In the genomic region with DNA sequence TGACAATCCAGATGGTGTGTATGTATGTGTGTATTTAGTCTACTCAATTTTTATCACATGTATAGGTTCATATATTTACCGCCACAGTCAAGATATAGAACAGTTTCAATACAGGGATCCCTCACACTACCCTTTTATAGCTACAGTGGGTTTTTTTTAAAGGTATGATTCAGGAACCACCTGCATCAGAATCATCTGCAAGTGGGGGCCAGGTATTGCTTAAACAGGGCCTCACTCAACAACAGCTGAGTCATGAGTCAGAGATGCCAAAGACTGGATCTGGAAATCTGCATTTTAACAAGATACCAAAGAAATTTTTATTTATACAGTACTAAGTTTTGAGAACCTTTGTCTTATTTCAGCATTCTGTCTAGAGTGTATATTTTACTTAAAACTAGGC, we compare ENCODE assay signal across 17 cellular contexts.
DNase-seq lines count a peak whose midpoint lies in the region; ATAC-seq, FAIRE-seq and TF ChIP-seq lines count a peak whose summit lies in the region.
"Had no signal": no experiment of that assay in that cellular context is flagged by ENCODE, and none has a peak within 500 bp of the region (broad histone marks: within the 10 kb centered on the region; RNA-seq: fewer than 3 reads in every experiment).

No MANE protein-coding gene starts in this region.

- no peak for TF ChIP-seq CTCF in bronchial epithelial cell (IDR thresholded peaks at IDR 0.05; ENCODE audit: insufficient read depth, low read length, severe bottlenecking)
- no peak for TF ChIP-seq CTCF in keratinocyte (optimal IDR thresholded peaks at IDR 0.05 in 1 of 3, IDR thresholded peaks at IDR 0.05 in 1 of 3, conservative IDR thresholded peaks at IDR 0.05 in 1 of 3; ENCODE audit: extremely low read depth in 1 of 3, insufficient read depth in 2 of 3, low read length in 3 of 3)

- no peaks in the 10 kb centered on the region for H3K27me3 ChIP-seq in ACC112 (ENCODE audit: insufficient read depth, low read length)
- H3K27me3 ChIP-seq in bronchial epithelial cell (ENCODE audit: control insufficient read depth, insufficient read depth, low read length), result no peaks in the 10 kb centered on the region
- H3K27me3 ChIP-seq in keratinocyte (ENCODE audit: control insufficient read depth, extremely low read depth, insufficient read depth, low read length), result no peaks in the 10 kb centered on the region

- H3K27ac ChIP-seq in ACC112 (ENCODE audit: low read depth, low read length) (peak overlapping the region; percentile 18; the same call in 1 of the 2 replicates), keratinocyte (ENCODE audit: control insufficient read depth, insufficient read depth, low read length) (no peak overlapping the region)
- H3K27ac ChIP-seq: C4-2B, HL-60 had no signal

- no peaks in the 10 kb centered on the region for H4K20me1 ChIP-seq in keratinocyte (ENCODE audit: control insufficient read depth, extremely low read depth, insufficient read depth, low read length)

- H3K9me1 ChIP-seq in keratinocyte (ENCODE audit: control insufficient read depth, extremely low read depth, insufficient read depth, low read length), result no peaks in the 10 kb centered on the region

- peaks cover 38% of the 10 kb centered on the region for H3K4me1 ChIP-seq in ACC112 (ENCODE audit: control insufficient read depth, insufficient read depth, low read length, unreplicated experiment)
- peaks cover 11% of the 10 kb centered on the region for H3K4me1 ChIP-seq in keratinocyte (ENCODE audit: control insufficient read depth, extremely low read depth, insufficient read depth, low read length)

- FAIRE-seq in bronchial epithelial cell (lab: Jason Lieb, UNC), result no peak
- no peak for FAIRE-seq in keratinocyte (lab: Jason Lieb, UNC)
- FAIRE-seq: G401.6 had no signal

- H3K4me3 ChIP-seq in ACC112 (ENCODE audit: low read depth, low read length) (no peak overlapping the region), bronchial epithelial cell (ENCODE audit: low read depth, low read length) (no peak overlapping the region), keratinocyte (ENCODE audit: control insufficient read depth in 2 of 3, extremely low read depth in 1 of 3, insufficient read depth in 2 of 3, low read depth in 1 of 3, low read length in 3 of 3) (no peak overlapping the region)

- H3K9me3 ChIP-seq in keratinocyte (ENCODE audit: control insufficient read depth, low read depth, low read length), result no peaks in the 10 kb centered on the region

- dilution Hi-C loops in keratinocyte (cut with MboI; ENCODE audit: extremely low pct_ligation_motif_present, low sequenced_read_pairs), result no loop called here

- H3K9ac ChIP-seq in keratinocyte (ENCODE audit: control insufficient read depth, extremely low read depth, insufficient read depth, low read length), result no peak overlapping the region

- no peak for ATAC-seq in GM18868 (IDR thresholded peaks at IDR 0.05; ENCODE audit: unreplicated experiment)

- H3K36me3 ChIP-seq in ACC112 (ENCODE audit: insufficient read depth, low read length) (no peaks in the 10 kb centered on the region), bronchial epithelial cell (ENCODE audit: control insufficient read depth, insufficient read depth, low read length) (no peaks in the 10 kb centered on the region), keratinocyte (ENCODE audit: control insufficient read depth in 2 of 2, extremely low read depth in 1 of 2, insufficient read depth in 2 of 2, low read length in 2 of 2) (no peaks in the 10 kb centered on the region)

- no peak overlapping the region for H2AFZ ChIP-seq in ACC112 (ENCODE audit: low read length, unreplicated experiment)
- H2AFZ ChIP-seq in keratinocyte (ENCODE audit: control insufficient read depth, low read length), result no peak overlapping the region

- H3K79me2 ChIP-seq in ACC112 (ENCODE audit: control insufficient read depth, insufficient read depth, low read length, unreplicated experiment), result no peaks in the 10 kb centered on the region
- H3K79me2 ChIP-seq in keratinocyte (ENCODE audit: control insufficient read depth, insufficient read depth, low read length), result no peaks in the 10 kb centered on the region

- DNase-seq in HT1080 (ENCODE audit: low read depth) (peak; percentile 20), bronchial epithelial cell (ENCODE audit: low read depth) (peak; percentile 90), keratinocyte (ENCODE audit: low read depth, low spot score) (peak; percentile 4), NCI-H2196 treated with DMSO at 0.1 percent for 48 hours (lab: John Stamatoyannopoulos, UW; ENCODE audit: unreplicated experiment) (no peak)
- DNase-seq in stimulated activated CD4-positive, alpha-beta T cell treated with anti-CD3 and anti-CD28 coated beads, Interleukin-2, amount 100 ng/mL, for 24 hours, result no peak
- DNase-seq: H9, Kasumi-1, NCI-H1092 treated with DMSO at 0.1 percent for 48 hours, NCI-H2081 treated with DMSO at 0.1 percent for 48 hours, NCI-H510A, NCI-H748 treated with DMSO at 0.1 percent for 48 hours, RPMI8226 had no signal

- no peak overlapping the region for H3K4me2 ChIP-seq in keratinocyte (ENCODE audit: control insufficient read depth, extremely low read depth, insufficient read depth, low read depth, low read length)

Comparison
In these comparisons a context has a peak if more than half of its experiments do, and no peak if none do; other contexts are left out.
1. DNase-seq: peak in HT1080 (single experiment), bronchial epithelial cell (single experiment) and keratinocyte (single experiment); none in NCI-H2196 treated with DMSO at 0.1 percent for 48 hours (single experiment) and stimulated activated CD4-positive, alpha-beta T cell treated with anti-CD3 and anti-CD28 coated beads, Interleukin-2, amount 100 ng/mL, for 24 hours (0 of 2).